Comparison of ENCODE assay signal across 1 cellular context in genomic region chr2:216688731-216689360, GRCh38.
TF ChIP-seq lines count a peak whose summit lies in the region.

No MANE protein-coding gene starts in this region.

TF ChIP-seq in GM23338, 12 proteins besides CTCF, POLR2A, EP300 and RAD21 (continued from another document):
- no peak for TF ChIP-seq ETS1 (IDR thresholded peaks at IDR 0.05)
- no peak for TF ChIP-seq CREB1 (CRISPR knock-in tag; IDR thresholded peaks at IDR 0.05; ENCODE audit: low read depth)
- TF ChIP-seq STAT1 (IDR thresholded peaks at IDR 0.05; ENCODE audit: unreplicated experiment), result no peak
- no peak for TF ChIP-seq ZNF462 (CRISPR knock-in tag; IDR thresholded peaks at IDR 0.05)
- TF ChIP-seq POLR2AphosphoS5 (IDR thresholded peaks at IDR 0.05; ENCODE audit: low read depth), result no peak
- no peak for TF ChIP-seq EZH2 (IDR thresholded peaks at IDR 0.05; ENCODE audit: low read depth, unreplicated experiment)
